In the genomic region with DNA sequence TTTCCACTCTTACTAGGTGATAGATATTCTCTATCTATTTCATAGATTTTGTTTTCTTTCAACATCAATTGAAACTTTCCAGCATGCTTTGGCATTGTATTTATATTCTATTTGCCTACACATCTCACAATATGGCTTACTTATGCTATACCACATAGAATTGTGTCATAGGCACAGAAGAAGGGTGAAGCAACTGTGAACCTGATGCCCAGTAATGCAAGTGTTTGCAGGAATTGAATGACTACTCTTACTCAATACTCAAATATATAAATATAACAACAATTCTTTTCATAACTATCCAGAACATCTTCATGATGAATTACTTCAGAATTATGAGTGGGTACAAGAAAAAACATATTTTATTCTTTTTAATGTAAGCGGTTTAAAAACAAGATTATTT, we compare ENCODE assay signal across 14 cellular contexts.
DNase-seq lines count a peak whose midpoint lies in the region; ATAC-seq and TF ChIP-seq lines count a peak whose summit lies in the region.
"Had no signal": no experiment of that assay in that cellular context is flagged by ENCODE, and none has a peak within 500 bp of the region (broad histone marks: within the 10 kb centered on the region; RNA-seq: fewer than 3 reads in every experiment).

No MANE protein-coding gene starts in this region.

- no peak overlapping the region for H4K5ac ChIP-seq in IMR-90 (ENCODE audit: low read depth, low read length)

- H4K91ac ChIP-seq in IMR-90 (ENCODE audit: insufficient read depth, low read depth, low read length): no peak overlapping the region

- no peaks in the 10 kb centered on the region for H3K4me1 ChIP-seq in IMR-90 (ENCODE audit: control insufficient read depth, insufficient read depth, low read length)
- H3K4me1 ChIP-seq: BLaER1 treated with 17β-estradiol and CSF1 and Interleukin-3, amounts not matched to agents 10 nM and 100 nM; HAP-1 had no signal

- BruUV-seq in IMR-90 (replicated peaks; lab: Mats Ljungman, UMichigan): no TSS peak

- no peak overlapping the region for H3K56ac ChIP-seq in IMR-90 (ENCODE audit: extremely low read depth, insufficient read depth, low read length)

- H2BK5ac ChIP-seq in IMR-90 (ENCODE audit: low read depth, low read length, poor library complexity, severe bottlenecking): no peak overlapping the region

- no peaks in the 10 kb centered on the region for H3K79me1 ChIP-seq in IMR-90 (ENCODE audit: low read depth in 1 of 2, low read length in 2 of 2)

- intact Hi-C loops in IMR-90 (cut with micrococcal nuclease): no loop called here

- H3K23ac ChIP-seq in IMR-90 (ENCODE audit: low read depth, low read length): no peak overlapping the region

- no peak overlapping the region for H3K9ac ChIP-seq in IMR-90 (ENCODE audit: low read depth, low read length)
- H3K9ac ChIP-seq: BLaER1 treated with 17β-estradiol and CSF1 and Interleukin-3, amounts not matched to agents 10 nM and 100 nM; GM23248 had no signal

- WGBS in IMR-90 (ENCODE audit: extremely low coverage in 2 of 2, insufficient read length in 1 of 2), 2 experiments: no CpG with 5 or more reads among the region's 1 CpG

- H2AK9ac ChIP-seq in IMR-90 (replicated peaks; ENCODE audit: low read depth, low read length, poor library complexity): no peak overlapping the region

- dilution Hi-C loops in IMR-90 (cut with HindIII; ENCODE audit: low sequenced_read_pairs, unreplicated experiment): no loop called here

- H3K4ac ChIP-seq in IMR-90 (ENCODE audit: low read depth, low read length): no peak overlapping the region

- CTCF ChIA-PET in IMR-90 (lab: Yijun Ruan, JAX): no interaction called here

- no peak overlapping the region for H3K4me3 ChIP-seq in IMR-90 (ENCODE audit: insufficient read depth, low read depth, low read length)
- H3K4me3 ChIP-seq: BLaER1 treated with 17β-estradiol and CSF1 and Interleukin-3, amounts not matched to agents 10 nM and 100 nM; GM23248; HAP-1 had no signal

- DNase-seq in IMR-90 (no peak), amniotic epithelial cell (ENCODE audit: low read depth) (peak; percentile 44), fibroblast of peridontal ligament (ENCODE audit: extremely low read depth) (peak; percentile 15), DMS53 treated with DMSO at 0.1 percent for 48 hours (lab: John Stamatoyannopoulos, UW; ENCODE audit: unreplicated experiment) (no peak), CD1c-positive myeloid dendritic cell (ENCODE audit: extremely low spot score) (no peak)
- DNase-seq: CD4-positive, CD25-positive, alpha-beta regulatory T cell; CD8-positive, alpha-beta memory T cell; COR-L47; DMS 273 treated with DMSO at 0.1 percent for 48 hours; DMS53; GM23248 had no signal

- H3K36me3 ChIP-seq in IMR-90 (ENCODE audit: control insufficient read depth, insufficient read depth, low read length): no peaks in the 10 kb centered on the region
- H3K36me3 ChIP-seq: BLaER1 treated with 17β-estradiol and CSF1 and Interleukin-3, amounts not matched to agents 10 nM and 100 nM; HAP-1 had no signal

- no peak overlapping the region for H2BK120ac ChIP-seq in IMR-90 (ENCODE audit: low read depth, low read length)

- no peaks in the 10 kb centered on the region for H3K27me3 ChIP-seq in IMR-90 (ENCODE audit: control insufficient read depth, insufficient read depth, low read length)
- H3K27me3 ChIP-seq: BLaER1 treated with 17β-estradiol and CSF1 and Interleukin-3, amounts not matched to agents 10 nM and 100 nM had no signal

- TF ChIP-seq POLR2A in IMR-90 (IDR thresholded peaks at IDR 0.05; ENCODE audit: low read depth, low read length): no peak

- ATAC-seq in IMR-90 (ENCODE audit: low read depth) (no peak; the same call in 1 of the 2 replicates), HG02678 (IDR thresholded peaks at IDR 0.05; ENCODE audit: unreplicated experiment) (no peak)

- no peak overlapping the region for H3K4me2 ChIP-seq in IMR-90 (ENCODE audit: low read depth, low read length)
- H3K4me2 ChIP-seq: BLaER1 treated with 17β-estradiol and CSF1 and Interleukin-3, amounts not matched to agents 10 nM and 100 nM had no signal

- no peaks in the 10 kb centered on the region for H4K20me1 ChIP-seq in IMR-90 (ENCODE audit: insufficient read depth, low read length)
- H4K20me1 ChIP-seq: BLaER1 treated with 17β-estradiol and CSF1 and Interleukin-3, amounts not matched to agents 10 nM and 100 nM had no signal

- no peak overlapping the region for H3K27ac ChIP-seq in IMR-90 (ENCODE audit: insufficient read depth, low read length)
- H3K27ac ChIP-seq: BLaER1 treated with 17β-estradiol and CSF1 and Interleukin-3, amounts not matched to agents 10 nM and 100 nM; GM23248 had no signal

- H2AFZ ChIP-seq in IMR-90 (replicated peaks; ENCODE audit: low read length, poor library complexity): no peak overlapping the region
- H2AFZ ChIP-seq: GM23248 had no signal

- no peaks in the 10 kb centered on the region for H3K9me1 ChIP-seq in IMR-90 (ENCODE audit: insufficient read depth, low read length)

- no peak overlapping the region for H2AK5ac ChIP-seq in IMR-90 (ENCODE audit: low read depth, low read length)

- no peak overlapping the region for H3K14ac ChIP-seq in IMR-90 (replicated peaks; ENCODE audit: low read depth, low read length)

- no peak for TF ChIP-seq CTCF in IMR-90 (conservative IDR thresholded peaks at IDR 0.05; ENCODE audit: low read depth, low read length)

- no peak overlapping the region for H2BK20ac ChIP-seq in IMR-90 (ENCODE audit: low read depth, low read length)

- H4K8ac ChIP-seq in IMR-90 (ENCODE audit: low read depth in 2 of 2, low read length in 2 of 2): no peak overlapping the region

- in situ Hi-C loops in IMR-90 (cut with MboI; ENCODE audit: low sequenced_read_pairs): no loop called here

- no peaks in the 10 kb centered on the region for H3K9me3 ChIP-seq in IMR-90 (ENCODE audit: control insufficient read depth, insufficient read depth, low read length)
- H3K9me3 ChIP-seq: HAP-1 had no signal

- no peak for TF ChIP-seq RAD21 in IMR-90 (IDR thresholded peaks at IDR 0.05; ENCODE audit: low read length)

- POLR2A ChIA-PET in IMR-90 (lab: Charles Lee; ENCODE audit: unreplicated experiment): no interaction called here

- no peak overlapping the region for H3K18ac ChIP-seq in IMR-90 (ENCODE audit: low read depth, low read length)

- no peak overlapping the region for H2BK15ac ChIP-seq in IMR-90 (ENCODE audit: low read depth, low read length)

TF ChIP-seq in IMR-90, 13 proteins besides CTCF, POLR2A, EP300 and RAD21:
- no peak for TF ChIP-seq RCOR1 (IDR thresholded peaks at IDR 0.05; ENCODE audit: insufficient replicate concordance, low read length)
- TF ChIP-seq SMC3 (IDR thresholded peaks at IDR 0.05; ENCODE audit: low read depth, low read length): no peak
- no peak for TF ChIP-seq CHD1 (IDR thresholded peaks at IDR 0.05; ENCODE audit: low read depth, low read length)
- TF ChIP-seq NFE2L2 (IDR thresholded peaks at IDR 0.05; ENCODE audit: low read depth, low read length): no peak
- TF ChIP-seq CEBPB (IDR thresholded peaks at IDR 0.05; ENCODE audit: low read depth, low read length): 0 out of 2 replicates have a peak, but pooled peaks have one; percentile 5
- no peak for TF ChIP-seq MAFK (IDR thresholded peaks at IDR 0.05; ENCODE audit: low read depth, low read length)

Comparison
In these comparisons a context has a peak if more than half of its experiments do, and no peak if none do; other contexts are left out.
1. DNase-seq: peak in amniotic epithelial cell (single experiment) and fibroblast of peridontal ligament (single experiment); none in IMR-90 (single experiment), DMS53 treated with DMSO at 0.1 percent for 48 hours (single experiment) and CD1c-positive myeloid dendritic cell (single experiment).